Comparison of ENCODE assay signal across 7 cellular contexts in the genomic region with DNA sequence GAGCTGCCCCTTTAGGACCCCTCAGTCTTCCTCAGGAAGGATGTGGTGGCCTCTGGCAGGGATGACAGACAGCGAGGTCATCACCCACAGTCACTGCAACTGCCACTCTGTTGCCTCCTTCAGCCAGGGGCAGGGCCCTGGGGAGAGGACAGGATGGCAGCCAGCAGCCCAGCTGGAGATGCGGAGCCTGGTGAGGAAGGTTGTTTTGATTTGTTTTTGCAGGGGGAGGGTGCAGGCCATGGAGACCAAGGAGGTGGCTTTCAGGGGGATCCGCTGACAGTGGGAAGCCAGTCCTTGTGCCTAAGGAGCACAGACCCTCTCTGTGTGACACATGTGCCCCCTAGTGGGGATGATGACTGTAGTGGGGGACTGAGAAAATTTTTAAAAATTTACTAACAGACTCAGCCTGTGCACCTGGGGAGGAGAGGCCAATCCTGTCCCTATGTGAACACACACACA. TPM values are rescaled to one million over a fixed set of nuclear protein-coding genes. Genes with fewer than 3 reads are reported as not detected.
A peak's percentile ranks its signal among the peaks of the same experiment; 100 is the strongest.
DNase-seq lines count a peak whose midpoint lies in the region; ATAC-seq, FAIRE-seq and TF ChIP-seq lines count a peak whose summit lies in the region.

No MANE protein-coding gene starts in this region.

- H3K4me2 ChIP-seq in mammary epithelial cell (ENCODE audit: insufficient read depth, low read depth, low read length) (peak overlapping the region; percentile 38), keratinocyte (ENCODE audit: control insufficient read depth, extremely low read depth, insufficient read depth, low read depth, low read length) (peak overlapping the region; percentile 72)

- CTCF ChIA-PET in mammary epithelial cell (lab: Charles Lee; ENCODE audit: low non-redundant PET), result interaction anchor here (1.0 kb wide), 1 partner anchor 24 kb away, joined by 3 read pairs; no protein-coding TSS in a partner anchor

- in situ Hi-C loops in G401 (cut with HindIII; ENCODE audit: low sequenced_read_pairs), result no loop called here
- in situ Hi-C loops in mammary epithelial cell (cut with MboI; ENCODE audit: low sequenced_read_pairs in 2 of 2), result no loop called here

- peak; percentile 58 for TF ChIP-seq CTCF in LNCaP clone FGC (IDR thresholded peaks at IDR 0.05; ENCODE audit: control insufficient read depth, extremely low read depth, insufficient read depth)
- peak; percentile 48 to 73 for TF ChIP-seq CTCF in mammary epithelial cell (conservative IDR thresholded peaks at IDR 0.05 in 1 of 2, IDR thresholded peaks at IDR 0.05 in 1 of 2; ENCODE audit: extremely low read depth in 1 of 2, insufficient read depth in 1 of 2, low read depth in 1 of 2, low read length in 2 of 2)
- TF ChIP-seq CTCF in keratinocyte (optimal IDR thresholded peaks at IDR 0.05 in 1 of 3, IDR thresholded peaks at IDR 0.05 in 1 of 3, conservative IDR thresholded peaks at IDR 0.05 in 1 of 3; ENCODE audit: extremely low read depth in 1 of 3, insufficient read depth in 2 of 3, low read length in 3 of 3), result peak; percentile 44 to 74 (median 56)

- dilution Hi-C loops in mammary epithelial cell (cut with HindIII; ENCODE audit: low sequenced_read_pairs), result loop anchor here (5.0 kb wide), 2 partner anchors 60 to 85 kb away; no protein-coding TSS in a partner anchor
- dilution Hi-C loops in keratinocyte (cut with MboI; ENCODE audit: extremely low pct_ligation_motif_present, low sequenced_read_pairs), result no loop called here

- peaks cover 56% of the 10 kb centered on the region for H3K4me1 ChIP-seq in mammary epithelial cell (ENCODE audit: insufficient read depth, low read length)
- H3K4me1 ChIP-seq in keratinocyte (ENCODE audit: control insufficient read depth, extremely low read depth, insufficient read depth, low read length), result peaks cover 46% of the 10 kb centered on the region

- H3K27ac ChIP-seq in mammary epithelial cell (ENCODE audit: insufficient read depth, low read depth, low read length) (peak overlapping the region; percentile 68), keratinocyte (ENCODE audit: control insufficient read depth, insufficient read depth, low read length) (peak overlapping the region; percentile 89)

- peak overlapping the region; percentile 51 for H3K9ac ChIP-seq in mammary epithelial cell (ENCODE audit: insufficient read depth, low read length)
- peak overlapping the region; percentile 73 for H3K9ac ChIP-seq in keratinocyte (ENCODE audit: control insufficient read depth, extremely low read depth, insufficient read depth, low read length)

- H4K20me1 ChIP-seq in mammary epithelial cell (ENCODE audit: insufficient read depth, low read length) (no peaks in the 10 kb centered on the region), keratinocyte (ENCODE audit: control insufficient read depth, extremely low read depth, insufficient read depth, low read length) (no peaks in the 10 kb centered on the region)

- BruUV-seq in mammary epithelial cell (replicated peaks; lab: Mats Ljungman, UMichigan), result no TSS peak

- H3K4me3 ChIP-seq in LNCaP clone FGC (ENCODE audit: low read depth, low read length) (no peak overlapping the region), mammary epithelial cell (replicated peaks in 1 of 3; ENCODE audit: insufficient read depth in 1 of 3, low read depth in 2 of 3, low read length in 3 of 3) (no peak overlapping the region), keratinocyte (ENCODE audit: control insufficient read depth in 2 of 3, extremely low read depth in 1 of 3, insufficient read depth in 2 of 3, low read depth in 1 of 3, low read length in 3 of 3) (peak overlapping the region in 1 of 3 experiments; percentile 48)

- H3K36me3 ChIP-seq in mammary epithelial cell (ENCODE audit: insufficient read depth, low read length) (no peaks in the 10 kb centered on the region), keratinocyte (ENCODE audit: control insufficient read depth in 2 of 2, extremely low read depth in 1 of 2, insufficient read depth in 2 of 2, low read length in 2 of 2) (peaks cover 0 to 7% of the 10 kb centered on the region in 2 experiments)

- no peak overlapping the region for H2AFZ ChIP-seq in mammary epithelial cell (ENCODE audit: low read depth, low read length)
- H2AFZ ChIP-seq in keratinocyte (ENCODE audit: control insufficient read depth, low read length), result no peak overlapping the region

- intact Hi-C loops in mammary epithelial cell (cut with micrococcal nuclease), result loop anchor here (1.0 kb wide), 1 partner anchor 24 kb away; no protein-coding TSS in a partner anchor

- H3K79me2 ChIP-seq in mammary epithelial cell (ENCODE audit: insufficient read depth, low read length), result peaks cover 32% of the 10 kb centered on the region
- H3K79me2 ChIP-seq in keratinocyte (ENCODE audit: control insufficient read depth, insufficient read depth, low read length), result peaks cover 14% of the 10 kb centered on the region

- DNase-seq in G401 (ENCODE audit: low spot score), result peak; percentile 75
- no peak for DNase-seq in LNCaP clone FGC (ENCODE audit: low read depth)
- peak; percentile 49 for DNase-seq in T-helper 9 cell
- DNase-seq in mammary epithelial cell, result no peak
- no peak for DNase-seq in keratinocyte (ENCODE audit: low read depth, low spot score)
- peak; percentile 46 for DNase-seq in stimulated activated CD8-positive, alpha-beta memory T cell treated with anti-CD3 and anti-CD28 coated beads, Interleukin-12 subunit alpha, Interleukin-12 subunit beta, amount 100 ng/mL, for 1 hour (ENCODE audit: low read depth)

- no peak for ATAC-seq in HG03520 (IDR thresholded peaks at IDR 0.05; ENCODE audit: unreplicated experiment)

- WGBS in mammary epithelial cell (ENCODE audit: low coverage, missing lambda C conversion rate), result 12% methylated on average over 3 of the region's 3 CpGs

- H3K27me3 ChIP-seq in mammary epithelial cell (ENCODE audit: insufficient read depth, low read length), result no peaks in the 10 kb centered on the region
- peaks cover 32% of the 10 kb centered on the region for H3K27me3 ChIP-seq in keratinocyte (ENCODE audit: control insufficient read depth, extremely low read depth, insufficient read depth, low read length)

- H3K9me1 ChIP-seq in keratinocyte (ENCODE audit: control insufficient read depth, extremely low read depth, insufficient read depth, low read length), result no peaks in the 10 kb centered on the region

- no peaks in the 10 kb centered on the region for H3K9me3 ChIP-seq in mammary epithelial cell (replicated peaks; ENCODE audit: insufficient read depth, low read length)
- no peaks in the 10 kb centered on the region for H3K9me3 ChIP-seq in keratinocyte (ENCODE audit: control insufficient read depth, low read depth, low read length)

- no peak for FAIRE-seq in keratinocyte (lab: Jason Lieb, UNC)

RNA-seq across cellular contexts. Expression of gene PRCD, which starts 7.4 kb away (rescaled TPM):
- 9.4 and 12.2 TPM in 2 replicates for total RNA-seq in G401 (2014; rRNA removed; shearing (Covaris generic))
- 1 to 10 TPM in 1 of 2 donors, under 1 TPM in 1; 0.66 to 1.2 TPM for total RNA-seq in mammary epithelial cell
- 0.71 TPM for polyA plus RNA-seq in mammary epithelial cell
- not detected for polyA minus RNA-seq in mammary epithelial cell
- polyA plus RNA-seq in keratinocyte, result 0.65 to 1.7 TPM (median 1.2 TPM) in 3 replicates
- not detected for polyA plus RNA-seq in keratinocyte (2011; ENCODE audit: low read depth)
- 0.55 and 0.81 TPM in 2 replicates for polyA plus RNA-seq in keratinocyte (2011; cell fraction: cytosol; rRNA removed)
- polyA plus RNA-seq in keratinocyte (2011; cell fraction: nucleus; rRNA removed), result 6.7 and 11.7 TPM in 2 replicates
- polyA plus RNA-seq in keratinocyte (2012; ENCODE audit: low replicate concordance), result 0.68 and 0.72 TPM in 2 replicates
- 0.38 to 0.96 TPM in 2 of 3 replicates, not detected in the other for polyA minus RNA-seq in keratinocyte
- not detected for polyA minus RNA-seq in keratinocyte (2011; cell fraction: cytosol; rRNA and poly(A)+ RNA removed)
- polyA minus RNA-seq in keratinocyte (2011; cell fraction: nucleus; rRNA and poly(A)+ RNA removed), result 1.3 and 1.8 TPM in 2 replicates

RNA-seq across cellular contexts. Expression of gene CYGB, which starts 9.7 kb away (rescaled TPM):
- 3.1 and 3.3 TPM in 2 replicates for total RNA-seq in G401 (2014; rRNA removed; shearing (Covaris generic))
- total RNA-seq in mammary epithelial cell, result 10 to 100 TPM in 1 of 2 donors, 1 to 10 TPM in 1; 3.3 to 17.0 TPM
- polyA plus RNA-seq in mammary epithelial cell, result 18.8 TPM
- polyA minus RNA-seq in mammary epithelial cell, result 18.6 TPM
- 10.3 to 26.1 TPM (median 15.3 TPM) in 3 replicates for polyA plus RNA-seq in keratinocyte
- 2.1 TPM for polyA plus RNA-seq in keratinocyte (2011; ENCODE audit: low read depth)
- polyA plus RNA-seq in keratinocyte (2011; cell fraction: cytosol; rRNA removed), result 15.3 and 37.7 TPM in 2 replicates
- polyA plus RNA-seq in keratinocyte (2011; cell fraction: nucleus; rRNA removed), result 15.4 and 26.2 TPM in 2 replicates
- 6.2 and 33.8 TPM in 2 replicates for polyA plus RNA-seq in keratinocyte (2012; ENCODE audit: low replicate concordance)
- 9.0 to 17.2 TPM (median 11.8 TPM) in 3 replicates for polyA minus RNA-seq in keratinocyte
- 42.6 TPM for polyA minus RNA-seq in keratinocyte (2011; cell fraction: cytosol; rRNA and poly(A)+ RNA removed)
- polyA minus RNA-seq in keratinocyte (2011; cell fraction: nucleus; rRNA and poly(A)+ RNA removed), result 12.3 and 17.7 TPM in 2 replicates

RNA-seq across cellular contexts. Expression of gene ST6GALNAC2, which starts 38.4 kb away (rescaled TPM):
- 14.3 and 30.6 TPM in 2 replicates for total RNA-seq in G401 (2014; rRNA removed; shearing (Covaris generic))
- 100 to 1,000 TPM in 1 of 2 donors, 10 to 100 TPM in 1; 65.1 to 221 TPM for total RNA-seq in mammary epithelial cell
- 48.7 TPM for polyA plus RNA-seq in mammary epithelial cell
- 31.0 TPM for polyA minus RNA-seq in mammary epithelial cell
- 38.7 to 63.2 TPM (median 45.8 TPM) in 3 replicates for polyA plus RNA-seq in keratinocyte
- polyA plus RNA-seq in keratinocyte (2011; ENCODE audit: low read depth), result 42.7 TPM
- polyA plus RNA-seq in keratinocyte (2011; cell fraction: cytosol; rRNA removed), result 52.9 and 55.5 TPM in 2 replicates
- polyA plus RNA-seq in keratinocyte (2011; cell fraction: nucleus; rRNA removed), result 80.8 and 105 TPM in 2 replicates
- 37.2 and 79.4 TPM in 2 replicates for polyA plus RNA-seq in keratinocyte (2012; ENCODE audit: low replicate concordance)
- polyA minus RNA-seq in keratinocyte, result 33.4 to 50.5 TPM (median 35.0 TPM) in 3 replicates
- 79.8 TPM for polyA minus RNA-seq in keratinocyte (2011; cell fraction: cytosol; rRNA and poly(A)+ RNA removed)
- polyA minus RNA-seq in keratinocyte (2011; cell fraction: nucleus; rRNA and poly(A)+ RNA removed), result 33.3 and 45.4 TPM in 2 replicates

RNA-seq across cellular contexts. Expression of gene RHBDF2, which starts 46.0 kb away (rescaled TPM):
- 4.1 and 13.1 TPM in 2 replicates for total RNA-seq in G401 (2014; rRNA removed; shearing (Covaris generic))
- 10 to 100 TPM; 22.0 to 51.3 TPM for total RNA-seq in mammary epithelial cell
- polyA plus RNA-seq in mammary epithelial cell (30.6 TPM), keratinocyte (14.9 to 22.6 TPM (median 20.6 TPM) in 3 replicates)
- polyA minus RNA-seq in mammary epithelial cell (21.1 TPM), keratinocyte (25.6 to 54.8 TPM (median 27.0 TPM) in 3 replicates)
- 27.6 TPM for polyA plus RNA-seq in keratinocyte (2011; ENCODE audit: low read depth)
- polyA plus RNA-seq in keratinocyte (2011; cell fraction: cytosol; rRNA removed), result 9.1 and 16.9 TPM in 2 replicates
- polyA plus RNA-seq in keratinocyte (2011; cell fraction: nucleus; rRNA removed), result 61.7 and 94.2 TPM in 2 replicates
- polyA plus RNA-seq in keratinocyte (2012; ENCODE audit: low replicate concordance), result 40.0 and 43.0 TPM in 2 replicates
- 32.8 TPM for polyA minus RNA-seq in keratinocyte (2011; cell fraction: cytosol; rRNA and poly(A)+ RNA removed)
- polyA minus RNA-seq in keratinocyte (2011; cell fraction: nucleus; rRNA and poly(A)+ RNA removed), result 53.1 and 55.9 TPM in 2 replicates

Comparison
In these comparisons a context has a peak if more than half of its experiments do, and no peak if none do; other contexts are left out.
1. DNase-seq: peak in G401 (single experiment), T-helper 9 cell (single experiment) and stimulated activated CD8-positive, alpha-beta memory T cell treated with anti-CD3 and anti-CD28 coated beads, Interleukin-12 subunit alpha, Interleukin-12 subunit beta, amount 100 ng/mL, for 1 hour (single experiment); none in LNCaP clone FGC (single experiment), mammary epithelial cell (single experiment) and keratinocyte (single experiment).
2. Peak in every context shown above with its lines, with median percentiles within 50 percentile points of each other: CTCF ChIP-seq.